In the genomic region with DNA sequence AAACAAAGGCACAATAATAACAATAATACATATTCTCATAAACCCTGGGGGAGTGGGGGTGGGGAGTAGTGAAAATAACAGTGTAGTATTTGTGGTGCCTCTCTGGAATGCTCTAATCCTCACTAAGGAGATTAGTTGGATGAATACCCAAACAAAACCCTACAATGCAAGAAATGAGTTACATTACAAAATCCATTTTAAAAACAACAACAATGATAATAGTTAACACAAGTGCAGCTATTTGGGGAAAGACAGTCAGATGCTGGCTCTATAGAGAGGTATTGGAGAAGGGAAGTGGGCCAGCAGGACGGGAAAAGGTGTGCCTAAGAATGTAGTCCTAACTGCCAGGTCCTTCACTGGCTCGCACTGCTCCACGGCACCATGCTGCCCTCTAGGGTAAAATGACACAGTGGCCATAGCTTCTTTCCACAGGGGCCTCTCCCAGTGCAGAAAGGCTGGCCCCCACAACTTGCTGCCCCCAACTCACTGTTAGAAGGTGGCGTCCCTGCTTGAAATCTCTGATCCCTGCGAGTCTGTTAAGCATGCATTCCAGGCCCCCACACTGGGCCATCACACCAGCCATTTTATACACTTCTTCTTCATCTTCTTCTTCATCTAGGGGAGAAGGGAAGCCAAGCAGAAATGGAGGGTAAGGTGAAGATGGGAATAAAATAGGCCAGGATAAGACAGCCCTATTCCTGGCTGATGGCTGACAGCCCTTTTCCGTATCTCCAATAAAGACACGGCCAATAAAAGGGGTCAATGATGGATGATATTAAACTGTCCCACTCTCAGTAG, we compare ENCODE assay signal across 8 cellular contexts.
DNase-seq lines count a peak whose midpoint lies in the region; ATAC-seq and TF ChIP-seq lines count a peak whose summit lies in the region.

No MANE protein-coding gene starts in this region.

- peak; percentile 45 to 58 for TF ChIP-seq CTCF in brain (conservative IDR thresholded peaks at IDR 0.05)

- no peaks in the 10 kb centered on the region for H3K27me3 Mint-ChIP-seq in brain

- H3K36me3 Mint-ChIP-seq in brain: peaks cover 71% of the 10 kb centered on the region

- H3K27ac Mint-ChIP-seq in brain: peak overlapping the region; percentile 8 to 78 (median 40)

- CTCF ChIA-PET in HEK293T (lab: Yijun Ruan, JAX): interaction anchor here (0.6 to 1.4 kb wide), 3 partner anchors 31 to 212 kb away, joined by 3 to 7 read pairs (median 5); no protein-coding TSS in a partner anchor

- no peaks in the 10 kb centered on the region for H3K9me3 Mint-ChIP-seq in brain

- peak; percentile 43 for DNase-seq in AG08396 (ENCODE audit: low spot score)
- peak; percentile 21 for DNase-seq in HEK293T (ENCODE audit: extremely low spot score)
- DNase-seq in left lobe of liver (ENCODE audit: low spot score): peak; percentile 59
- no peak for DNase-seq in A172 (ENCODE audit: low spot score)
- no peak for DNase-seq in activated gamma-delta T cell treated with Interleukin-2 at 50 U/mL for 16 hours
- DNase-seq in NCI-H187 treated with DMSO at 0.1 percent for 48 hours (lab: John Stamatoyannopoulos, UW): no peak

- POLR2A ChIA-PET in HEK293T (lab: Yijun Ruan, JAX): no interaction called here

- ATAC-seq in left lobe of liver (peak; percentile 87), GM19463 (IDR thresholded peaks at IDR 0.05; ENCODE audit: unreplicated experiment) (no peak)

- no peak overlapping the region for H3K4me3 Mint-ChIP-seq in brain

- peaks cover 8% of the 10 kb centered on the region for H3K4me1 Mint-ChIP-seq in brain

TF ChIP-seq in HEK293T, 16 proteins besides CTCF, POLR2A, EP300 and RAD21:
- TF ChIP-seq HDGF (IDR thresholded peaks at IDR 0.05; ENCODE audit: borderline replicate concordance) (no peak), FOXA1 (IDR thresholded peaks at IDR 0.05) (no peak), SUZ12 (IDR thresholded peaks at IDR 0.05) (no peak)
TF ChIP-seq in HEK293T: peak in this region for 0.

Comparison
In these comparisons a context has a peak if more than half of its experiments do, and no peak if none do; other contexts are left out.
1. DNase-seq: peak in AG08396 (single experiment), HEK293T (single experiment) and left lobe of liver (single experiment); none in A172 (single experiment), activated gamma-delta T cell treated with Interleukin-2 at 50 U/mL for 16 hours (single experiment) and NCI-H187 treated with DMSO at 0.1 percent for 48 hours (single experiment).